23 cellular contexts compared by ENCODE assay signal in genomic region chr22:48279465-48279765, GRCh38.
"Had no signal": no experiment of that assay in that cellular context is flagged by ENCODE, and none has a peak within 500 bp of the region (broad histone marks: within the 10 kb centered on the region; RNA-seq: fewer than 3 reads in every experiment).

No MANE protein-coding gene starts in this region.

- H3K4me3 Mint-ChIP-seq: activated B cell treated with CpG ODN at 0.5 μM for 24 hours; activated CD8-positive, alpha-beta T cell treated with anti-CD3 and anti-CD28 coated beads for 36 hours; activated naive CD4-positive, alpha-beta T cell treated with anti-CD3 and anti-CD28 coated beads, Interleukin-2, amount 50 U/mL, for 24 hours; activated naive CD8-positive, alpha-beta T cell treated with anti-CD3 and anti-CD28 coated beads, Interleukin-2, amount 50 U/mL, for 24 hours; activated T-cell treated with anti-CD3 and anti-CD28 coated beads, Interleukin-2, amount 50 U/mL, for 4 hours; effector memory CD8-positive, alpha-beta T cell; natural killer cell; stimulated activated memory B cell treated with anti-CD40 and anti-IgM and Interleukin-4, amounts not matched to agents 10 μg/mL and 1 μg/mL and 100 μg/mL, for 72 hours; stimulated activated naive CD8-positive, alpha-beta T cell treated with anti-CD3 and anti-CD28 coated beads, Interleukin-15, amount 100 ng/mL, for 72 hours; T-helper 2 cell treated with Interferon-gamma antibody and Interleukin-4, amounts not matched to agents 5 μg/mL and 100 μg/mL, for 36 hours; type B pancreatic cell had no signal

- DNase-seq: activated B cell treated with CpG ODN at 0.5 μM for 24 hours; activated CD4-positive, alpha-beta T cell treated with anti-CD3 and anti-CD28 coated beads, Interleukin-2, amount 50 U/mL, for 1 hour; activated CD8-positive, alpha-beta T cell treated with anti-CD3 and anti-CD28 coated beads for 36 hours; activated naive CD8-positive, alpha-beta T cell treated with anti-CD3 and anti-CD28 coated beads, Interleukin-2, amount 50 U/mL, for 24 hours; activated T-cell treated with anti-CD3 and anti-CD28 coated beads, Interleukin-2, amount 50 U/mL, for 4 hours; cortex of kidney; effector memory CD8-positive, alpha-beta T cell; foreskin fibroblast; left lung; lower lobe of right lung; mesendoderm; natural killer cell; small intestine; stimulated activated CD4-positive, alpha-beta T cell treated with anti-CD3 and anti-CD28 coated beads, Interleukin-4, amount 100 ng/mL, for 24 hours; stimulated activated CD8-positive, alpha-beta memory T cell treated with anti-CD3 and anti-CD28 coated beads, Interleukin-4, amount 100 ng/mL, for 48 hours; stimulated activated naive CD8-positive, alpha-beta T cell treated with anti-CD3 and anti-CD28 coated beads, Interleukin-15, amount 100 ng/mL, for 72 hours; T-helper 1 cell; uterus had no signal

- H3K36me3 Mint-ChIP-seq: activated naive CD4-positive, alpha-beta T cell treated with anti-CD3 and anti-CD28 coated beads, Interleukin-2, amount 50 U/mL, for 24 hours; natural killer cell; stimulated activated memory B cell treated with anti-CD40 and anti-IgM and Interleukin-4, amounts not matched to agents 10 μg/mL and 1 μg/mL and 100 μg/mL, for 72 hours; type B pancreatic cell had no signal

- ATAC-seq: activated CD8-positive, alpha-beta T cell treated with anti-CD3 and anti-CD28 coated beads for 36 hours; activated naive CD8-positive, alpha-beta T cell treated with anti-CD3 and anti-CD28 coated beads, Interleukin-2, amount 50 U/mL, for 24 hours; activated T-cell treated with anti-CD3 and anti-CD28 coated beads, Interleukin-2, amount 50 U/mL, for 4 hours; effector memory CD8-positive, alpha-beta T cell; left lung; lower lobe of right lung; natural killer cell; stimulated activated naive CD8-positive, alpha-beta T cell treated with anti-CD3 and anti-CD28 coated beads, Interleukin-15, amount 100 ng/mL, for 72 hours had no signal

- H3K9me3 Mint-ChIP-seq: activated CD8-positive, alpha-beta T cell treated with anti-CD3 and anti-CD28 coated beads for 36 hours; activated naive CD4-positive, alpha-beta T cell treated with anti-CD3 and anti-CD28 coated beads, Interleukin-2, amount 50 U/mL, for 24 hours; activated naive CD8-positive, alpha-beta T cell treated with anti-CD3 and anti-CD28 coated beads, Interleukin-2, amount 50 U/mL, for 24 hours; activated T-helper 2 cell treated with anti-CD3 and anti-CD28 coated beads, Interferon-gamma antibody, Interleukin-2, Interleukin-4, amounts not matched to agents 10 μg/mL and 5 μg/mL and 100 μg/mL, durations not matched to agents 14 hours and 24 hours and 36 hours; effector memory CD8-positive, alpha-beta T cell; stimulated activated naive CD8-positive, alpha-beta T cell treated with anti-CD3 and anti-CD28 coated beads, Interleukin-15, amount 100 ng/mL, for 72 hours; T-helper 2 cell treated with Interferon-gamma antibody and Interleukin-4, amounts not matched to agents 5 μg/mL and 100 μg/mL, for 36 hours; type B pancreatic cell had no signal

- H3K27ac Mint-ChIP-seq: activated B cell treated with CpG ODN at 0.5 μM for 24 hours; activated CD8-positive, alpha-beta T cell treated with anti-CD3 and anti-CD28 coated beads for 36 hours; activated naive CD4-positive, alpha-beta T cell treated with anti-CD3 and anti-CD28 coated beads, Interleukin-2, amount 50 U/mL, for 24 hours; activated naive CD8-positive, alpha-beta T cell treated with anti-CD3 and anti-CD28 coated beads, Interleukin-2, amount 50 U/mL, for 24 hours; activated T-helper 2 cell treated with anti-CD3 and anti-CD28 coated beads, Interferon-gamma antibody, Interleukin-2, Interleukin-4, amounts not matched to agents 10 μg/mL and 5 μg/mL and 100 μg/mL, durations not matched to agents 14 hours and 24 hours and 36 hours; effector memory CD8-positive, alpha-beta T cell; natural killer cell; stimulated activated memory B cell treated with anti-CD40 and anti-IgM and Interleukin-4, amounts not matched to agents 10 μg/mL and 1 μg/mL and 100 μg/mL, for 72 hours; T-helper 2 cell treated with Interferon-gamma antibody and Interleukin-4, amounts not matched to agents 5 μg/mL and 100 μg/mL, for 36 hours; type B pancreatic cell had no signal

- H3K27ac ChIP-seq: left lung, lower lobe of right lung, uterus had no signal

- H3K4me1 Mint-ChIP-seq: activated B cell treated with CpG ODN at 0.5 μM for 24 hours; activated naive CD4-positive, alpha-beta T cell treated with anti-CD3 and anti-CD28 coated beads, Interleukin-2, amount 50 U/mL, for 24 hours; activated naive CD8-positive, alpha-beta T cell treated with anti-CD3 and anti-CD28 coated beads, Interleukin-2, amount 50 U/mL, for 24 hours; natural killer cell; stimulated activated memory B cell treated with anti-CD40 and anti-IgM and Interleukin-4, amounts not matched to agents 10 μg/mL and 1 μg/mL and 100 μg/mL, for 72 hours; stimulated activated naive CD8-positive, alpha-beta T cell treated with anti-CD3 and anti-CD28 coated beads, Interleukin-15, amount 100 ng/mL, for 72 hours had no signal
